Comparison of ENCODE assay signal across 8 cellular contexts in genomic region chr4:107718351-107718965, GRCh38. TPM values are rescaled to one million over a fixed set of nuclear protein-coding genes. Genes with fewer than 3 reads are reported as not detected.
DNase-seq lines count a peak whose midpoint lies in the region; ATAC-seq, FAIRE-seq and TF ChIP-seq lines count a peak whose summit lies in the region.

No MANE protein-coding gene starts in this region.

- intact Hi-C loops in activated naive CD4-positive, alpha-beta T cell treated with anti-CD3 and anti-CD28 coated beads for 36 hours (cut with micrococcal nuclease): loop anchor here (5.0 kb wide), 1 partner anchor 66 kb away; no protein-coding TSS in a partner anchor
- intact Hi-C loops in head of caudate nucleus (cut with DNase I): no loop called here

- peak overlapping the region; percentile 93 for H3K4me3 ChIP-seq in fibroblast of villous mesenchyme (ENCODE audit: low read depth, low read length)

- no peak for FAIRE-seq in RCC 7860 (lab: Jason Lieb, UNC)

- no peak overlapping the region for H3K27ac Mint-ChIP-seq in activated naive CD4-positive, alpha-beta T cell treated with anti-CD3 and anti-CD28 coated beads for 36 hours

- H3K36me3 Mint-ChIP-seq in activated naive CD4-positive, alpha-beta T cell treated with anti-CD3 and anti-CD28 coated beads for 36 hours (ENCODE audit: low read depth): peaks cover 2% of the 10 kb centered on the region

- no peak for DNase-seq in activated naive CD4-positive, alpha-beta T cell treated with anti-CD3 and anti-CD28 coated beads for 36 hours
- DNase-seq in activated naive CD4-positive, alpha-beta T cell treated with Interleukin-2 at 50 U/mL for 16 hours: no peak
- DNase-seq in OCI-M1 (lab: John Stamatoyannopoulos, UW) (peak; percentile 17), fibroblast of villous mesenchyme (ENCODE audit: low read depth) (peak; percentile 84), RCC 7860 (ENCODE audit: low spot score) (no peak), head of caudate nucleus (no peak)
- DNase-seq in stimulated activated naive CD4-positive, alpha-beta T cell treated with Interleukin-2 at 50 U/mL for 16 hours (lab: John Stamatoyannopoulos, UW): no peak

- H3K9me3 Mint-ChIP-seq in activated naive CD4-positive, alpha-beta T cell treated with anti-CD3 and anti-CD28 coated beads for 36 hours: no peaks in the 10 kb centered on the region

- H3K4me1 Mint-ChIP-seq in activated naive CD4-positive, alpha-beta T cell treated with anti-CD3 and anti-CD28 coated beads for 36 hours (ENCODE audit: low read depth): peaks cover 26% of the 10 kb centered on the region

- peak overlapping the region; percentile 86 for H3K4me3 Mint-ChIP-seq in activated naive CD4-positive, alpha-beta T cell treated with anti-CD3 and anti-CD28 coated beads for 36 hours

- TF ChIP-seq CTCF in fibroblast of villous mesenchyme (IDR thresholded peaks at IDR 0.05; ENCODE audit: insufficient read depth, low read depth, low read length): no peak

- CTCF ChIA-PET in activated naive CD4-positive, alpha-beta T cell treated with anti-CD3 and anti-CD28 coated beads for 36 hours (lab: Charles Lee): interaction anchor here (0.5 to 2.9 kb wide), 2 partner anchors 16 to 20 kb away, joined by 3 to 12 read pairs; no protein-coding TSS in a partner anchor

- peak; percentile 33 for ATAC-seq in HG02798 (IDR thresholded peaks at IDR 0.05; ENCODE audit: poor library complexity, unreplicated experiment)

- no peaks in the 10 kb centered on the region for H3K27me3 Mint-ChIP-seq in activated naive CD4-positive, alpha-beta T cell treated with anti-CD3 and anti-CD28 coated beads for 36 hours (ENCODE audit: low read depth)

RNA-seq across cellular contexts. Expression of gene PAPSS1, which starts 1.6 kb away (rescaled TPM):
- total RNA-seq in activated naive CD4-positive, alpha-beta T cell treated with anti-CD3 and anti-CD28 coated beads for 36 hours: 10 to 100 TPM; 28.7 to 29.1 TPM
- total RNA-seq in fibroblast of villous mesenchyme: 53.1 and 78.6 TPM in 2 replicates

Comparison
In these comparisons a context has a peak if more than half of its experiments do, and no peak if none do; other contexts are left out.
1. DNase-seq: peak in OCI-M1 (single experiment) and fibroblast of villous mesenchyme (single experiment); none in activated naive CD4-positive, alpha-beta T cell treated with anti-CD3 and anti-CD28 coated beads for 36 hours (single experiment), activated naive CD4-positive, alpha-beta T cell treated with Interleukin-2 at 50 U/mL for 16 hours (single experiment), RCC 7860 (single experiment), stimulated activated naive CD4-positive, alpha-beta T cell treated with Interleukin-2 at 50 U/mL for 16 hours (single experiment) and head of caudate nucleus (0 of 42).